Comparison of ENCODE assay signal across 25 cellular contexts in genomic region chr6:5257400-5257799, GRCh38.
"Had no signal": no experiment of that assay in that cellular context is flagged by ENCODE, and none has a peak within 500 bp of the region (broad histone marks: within the 10 kb centered on the region; RNA-seq: fewer than 3 reads in every experiment).

No MANE protein-coding gene starts in this region.

- H3K4me1 ChIP-seq: colonic mucosa, prostate gland had no signal

- H3K27ac ChIP-seq: colonic mucosa, epithelial cell of prostate, gastrocnemius medialis, lower lobe of right lung, prostate gland, right atrium auricular region, sigmoid colon, suprapubic skin, transverse colon, upper lobe of right lung, uterus had no signal

- H3K27me3 ChIP-seq: colonic mucosa, gastrocnemius medialis, right atrium auricular region, sigmoid colon, suprapubic skin, transverse colon, upper lobe of right lung, uterus had no signal

- H3K4me3 ChIP-seq: colonic mucosa, gastrocnemius medialis, lower lobe of right lung, prostate gland, right atrium auricular region, sigmoid colon, suprapubic skin, transverse colon, upper lobe of right lung, uterus had no signal

- DNase-seq: colonic mucosa; effector CD8-positive, alpha-beta T cell; endodermal cell; foreskin fibroblast; gastrocnemius medialis; head of caudate nucleus; left ventricle myocardium superior; lower lobe of right lung; natural killer cell; nucleus accumbens; sigmoid colon; stimulated activated CD4-positive, alpha-beta T cell treated with anti-CD3 and anti-CD28 coated beads, Interleukin-2, amount 100 ng/mL, for 24 hours; stimulated activated CD4-positive, alpha-beta T cell treated with anti-CD3 and anti-CD28 coated beads, Interleukin-4, amount 100 ng/mL, for 24 hours; transverse colon; upper lobe of right lung; uterus had no signal

- ATAC-seq: esophagus mucosa; gastrocnemius medialis; left ventricle myocardium superior; lower lobe of right lung; natural killer cell; stimulated activated memory B cell treated with anti-CD40 and anti-IgM and Interleukin-4, amounts not matched to agents 10 μg/mL and 1 μg/mL and 100 μg/mL, for 72 hours; stimulated activated naive CD8-positive, alpha-beta T cell treated with anti-CD3 and anti-CD28 coated beads, Interleukin-15, amount 100 ng/mL, for 72 hours; upper lobe of right lung had no signal

- H3K9me3 ChIP-seq: colonic mucosa, gastrocnemius medialis, lower lobe of right lung, prostate gland, right atrium auricular region, sigmoid colon, suprapubic skin, transverse colon, upper lobe of right lung, uterus had no signal

- H3K27ac Mint-ChIP-seq: dendritic cell treated with granulocyte-macrophage colony-stimulating factor and Interleukin-4, amounts not matched to agents 40 ng/mL and 50 ng/mL, for 4 days; endodermal cell; memory B cell; natural killer cell; stimulated activated memory B cell treated with anti-CD40 and anti-IgM and Interleukin-4, amounts not matched to agents 10 μg/mL and 1 μg/mL and 100 μg/mL, for 72 hours had no signal

- H3K9me3 Mint-ChIP-seq: dendritic cell treated with granulocyte-macrophage colony-stimulating factor and Interleukin-4, amounts not matched to agents 40 ng/mL and 50 ng/mL, for 4 days; memory B cell; natural killer cell; stimulated activated memory B cell treated with anti-CD40 and anti-IgM and Interleukin-4, amounts not matched to agents 10 μg/mL and 1 μg/mL and 100 μg/mL, for 72 hours had no signal

- H3K36me3 ChIP-seq: colonic mucosa, gastrocnemius medialis, lower lobe of right lung, prostate gland, right atrium auricular region, suprapubic skin, transverse colon, upper lobe of right lung, uterus had no signal

- H3K4me3 Mint-ChIP-seq: dendritic cell treated with granulocyte-macrophage colony-stimulating factor and Interleukin-4, amounts not matched to agents 40 ng/mL and 50 ng/mL, for 4 days; endodermal cell; memory B cell; natural killer cell; stimulated activated memory B cell treated with anti-CD40 and anti-IgM and Interleukin-4, amounts not matched to agents 10 μg/mL and 1 μg/mL and 100 μg/mL, for 72 hours had no signal

- H3K36me3 Mint-ChIP-seq: natural killer cell had no signal

- H3K27me3 Mint-ChIP-seq: dendritic cell treated with granulocyte-macrophage colony-stimulating factor and Interleukin-4, amounts not matched to agents 40 ng/mL and 50 ng/mL, for 4 days; memory B cell; stimulated activated memory B cell treated with anti-CD40 and anti-IgM and Interleukin-4, amounts not matched to agents 10 μg/mL and 1 μg/mL and 100 μg/mL, for 72 hours; stimulated activated naive CD8-positive, alpha-beta T cell treated with anti-CD3 and anti-CD28 coated beads, Interleukin-15, amount 100 ng/mL, for 72 hours had no signal
